Comparison of ENCODE assay signal across 28 cellular contexts in genomic region chr10:76675561-76675950, GRCh38.
DNase-seq lines count a peak whose midpoint lies in the region; TF ChIP-seq lines count a peak whose summit lies in the region.
"Had no signal": no experiment of that assay in that cellular context is flagged by ENCODE, and none has a peak within 500 bp of the region (broad histone marks: within the 10 kb centered on the region; RNA-seq: fewer than 3 reads in every experiment).

No MANE protein-coding gene starts in this region.

- H3K9me3 ChIP-seq in GM23248 (ENCODE audit: low read depth): no peaks in the 10 kb centered on the region
- no peaks in the 10 kb centered on the region for H3K9me3 ChIP-seq in esophagus (ENCODE audit: control insufficient read depth in 2 of 2, insufficient read depth in 1 of 2, low read depth in 1 of 2, low read length in 1 of 2)
- H3K9me3 ChIP-seq in muscle layer of duodenum (ENCODE audit: control insufficient read depth in 1 of 2, low read length in 2 of 2): no peaks in the 10 kb centered on the region
- H3K9me3 ChIP-seq in tibial artery: no peaks in the 10 kb centered on the region
- H3K9me3 ChIP-seq: BLaER1 treated with 17β-estradiol and CSF1 and Interleukin-3, amounts not matched to agents 10 nM and 100 nM; colonic mucosa; SK-N-SH had no signal

- 28 to 37% methylated on average over 3 of the region's 3 CpGs for WGBS in GM23248 (ENCODE audit: low coverage in 1 of 2, low lambda C conversion rate in 2 of 2, missing lambda C conversion rate in 2 of 2), 2 experiments
- 44 to 51% methylated on average over 3 of the region's 3 CpGs for WGBS in esophagus, 2 donors

- TF ChIP-seq CTCF in tibial artery (IDR thresholded peaks at IDR 0.05) (no peak), progenitor cell of endocrine pancreas (IDR thresholded peaks at IDR 0.05; ENCODE audit: unreplicated experiment) (no peak)

- H3K9me2 ChIP-seq in GM23248 (ENCODE audit: insufficient read depth): no peaks in the 10 kb centered on the region
- H3K9me2 ChIP-seq: SK-N-SH had no signal

- no peak overlapping the region for H3K4me2 ChIP-seq in GM23248 (ENCODE audit: unreplicated experiment)
- H3K4me2 ChIP-seq: BLaER1 treated with 17β-estradiol and CSF1 and Interleukin-3, amounts not matched to agents 10 nM and 100 nM; SK-N-SH; smooth muscle cell had no signal

- H3K27ac Mint-ChIP-seq in progenitor cell of endocrine pancreas: no peak overlapping the region
- H3K27ac Mint-ChIP-seq: IgD-negative memory B cell; stimulated activated effector memory CD8-positive, alpha-beta T cell treated with anti-CD3 and anti-CD28 coated beads, Interleukin-12 subunit alpha, Interleukin-12 subunit beta, amount 100 ng/mL, for 72 hours; T-helper 17 cell had no signal

- H3K4me3 ChIP-seq in GM23248 (no peak overlapping the region), esophagus (ENCODE audit: low read depth in 1 of 2, low read length in 2 of 2) (no peak overlapping the region), muscle layer of duodenum (ENCODE audit: low read depth in 1 of 2, low read length in 2 of 2) (no peak overlapping the region), tibial artery (no peak overlapping the region)
- H3K4me3 ChIP-seq: BLaER1 treated with 17β-estradiol and CSF1 and Interleukin-3, amounts not matched to agents 10 nM and 100 nM; colonic mucosa; smooth muscle cell had no signal

- H3K27ac ChIP-seq in GM23248: peak overlapping the region; percentile 26; the same call in 1 of the 2 replicates
- peak overlapping the region; percentile 71 to 74 for H3K27ac ChIP-seq in esophagus (ENCODE audit: low read depth in 2 of 2, low read length in 1 of 2)
- peak overlapping the region; percentile 8 for H3K27ac ChIP-seq in muscle layer of duodenum (ENCODE audit: low read length)
- peak overlapping the region; percentile 80 to 81 for H3K27ac ChIP-seq in tibial artery
- H3K27ac ChIP-seq: BLaER1 treated with 17β-estradiol and CSF1 and Interleukin-3, amounts not matched to agents 10 nM and 100 nM; colonic mucosa had no signal

- no peak overlapping the region for H3K9ac ChIP-seq in GM23248
- H3K9ac ChIP-seq: BLaER1 treated with 17β-estradiol and CSF1 and Interleukin-3, amounts not matched to agents 10 nM and 100 nM; SK-N-SH had no signal

- peaks cover 15% of the 10 kb centered on the region; the same call in 1 of the 2 replicates for H3K27me3 ChIP-seq in GM23248 (replicated peaks; ENCODE audit: insufficient read depth)
- no peaks in the 10 kb centered on the region for H3K27me3 ChIP-seq in esophagus (ENCODE audit: control insufficient read depth in 1 of 2, insufficient read depth in 2 of 2, low read length in 2 of 2)
- no peaks in the 10 kb centered on the region for H3K27me3 ChIP-seq in muscle layer of duodenum (ENCODE audit: low read depth, low read length)
- no peaks in the 10 kb centered on the region for H3K27me3 ChIP-seq in tibial artery
- H3K27me3 ChIP-seq: BLaER1 treated with 17β-estradiol and CSF1 and Interleukin-3, amounts not matched to agents 10 nM and 100 nM; colonic mucosa had no signal

- no peaks in the 10 kb centered on the region for H3K4me1 Mint-ChIP-seq in progenitor cell of endocrine pancreas (ENCODE audit: low read depth)
- H3K4me1 Mint-ChIP-seq: IgD-negative memory B cell; stimulated activated effector memory CD8-positive, alpha-beta T cell treated with anti-CD3 and anti-CD28 coated beads, Interleukin-12 subunit alpha, Interleukin-12 subunit beta, amount 100 ng/mL, for 72 hours; T-helper 17 cell had no signal

- intact Hi-C loops in tibial artery (cut with DNase I; ENCODE audit: low total_unique reads): no loop called here

- in situ Hi-C loops in GM23248 (cut with MboI): no loop called here

- no peaks in the 10 kb centered on the region for H4K20me1 ChIP-seq in GM23248 (ENCODE audit: insufficient read depth)
- H4K20me1 ChIP-seq: BLaER1 treated with 17β-estradiol and CSF1 and Interleukin-3, amounts not matched to agents 10 nM and 100 nM had no signal

- DNase-seq in GM23248 (peak; percentile 12), tibial artery (peak in 1 of 2 donors; percentile 23), NCI-H82 treated with DMSO at 0.1 percent for 48 hours (lab: John Stamatoyannopoulos, UW; ENCODE audit: unreplicated experiment) (no peak), ureter (ENCODE audit: low spot score) (no peak), progenitor cell of endocrine pancreas (ENCODE audit: low spot score, unreplicated experiment) (no peak), T1000 (lab: John Stamatoyannopoulos, UW) (no peak)
- DNase-seq: activated CD4-positive, alpha-beta T cell treated with anti-CD3 and anti-CD28 coated beads for 4 hours; activated CD8-positive, alpha-beta memory T cell treated with anti-CD3 and anti-CD28 coated beads for 24 hours; activated gamma-delta T cell; activated T-cell treated with anti-CD3 and anti-CD28 coated beads, Interleukin-2, amount 50 U/mL, for 1 hour; COR-L47; DMS79 treated with DMSO at 0.1 percent for 48 hours; glutamatergic neuron; H9; NCI-H2081 treated with DMSO at 0.1 percent for 48 hours; NCI-H345; NCI-H748 treated with DMSO at 0.1 percent for 48 hours; SK-N-SH; stimulated activated CD4-positive, alpha-beta T cell treated with anti-CD3 and anti-CD28 coated beads, Interleukin-2, amount 100 ng/mL, for 48 hours; T-helper 17 cell had no signal

- H2AFZ ChIP-seq in GM23248: no peak overlapping the region

- H3F3A ChIP-seq in GM23248 (ENCODE audit: insufficient read depth): no peaks in the 10 kb centered on the region

- peaks cover 13% of the 10 kb centered on the region for H3K27me3 Mint-ChIP-seq in progenitor cell of endocrine pancreas
- H3K27me3 Mint-ChIP-seq: IgD-negative memory B cell, T-helper 17 cell had no signal

- no peaks in the 10 kb centered on the region for H3K79me2 ChIP-seq in GM23248 (ENCODE audit: insufficient read depth)

- H3K36me3 ChIP-seq in GM23248 (ENCODE audit: low read depth): no peaks in the 10 kb centered on the region
- H3K36me3 ChIP-seq in esophagus (ENCODE audit: control insufficient read depth in 2 of 2, insufficient read depth in 2 of 2, low read length in 1 of 2): no peaks in the 10 kb centered on the region
- H3K36me3 ChIP-seq in muscle layer of duodenum (ENCODE audit: control insufficient read depth in 1 of 2, insufficient read depth in 2 of 2, low read length in 2 of 2): no peaks in the 10 kb centered on the region
- no peaks in the 10 kb centered on the region for H3K36me3 ChIP-seq in tibial artery
- H3K36me3 ChIP-seq: BLaER1 treated with 17β-estradiol and CSF1 and Interleukin-3, amounts not matched to agents 10 nM and 100 nM; colonic mucosa had no signal

- H3K9me3 Mint-ChIP-seq in progenitor cell of endocrine pancreas (ENCODE audit: low read depth): no peaks in the 10 kb centered on the region
- H3K9me3 Mint-ChIP-seq: brain, H9 had no signal

- no peak overlapping the region for H3K4me3 Mint-ChIP-seq in progenitor cell of endocrine pancreas (ENCODE audit: low read depth)
- H3K4me3 Mint-ChIP-seq: brain; H9; IgD-negative memory B cell; stimulated activated effector memory CD8-positive, alpha-beta T cell treated with anti-CD3 and anti-CD28 coated beads, Interleukin-12 subunit alpha, Interleukin-12 subunit beta, amount 100 ng/mL, for 72 hours; T-helper 17 cell had no signal

- H3K4me1 ChIP-seq in GM23248 (ENCODE audit: insufficient read depth) (0 out of 2 replicates have a peak, but pooled peaks cover 8% of the 10 kb centered on the region), esophagus (ENCODE audit: control insufficient read depth in 2 of 2, insufficient read depth in 2 of 2, low read length in 1 of 2) (peaks cover 0 to 4% of the 10 kb centered on the region in 2 donors), muscle layer of duodenum (ENCODE audit: control insufficient read depth in 1 of 2, insufficient read depth in 2 of 2, low read length in 2 of 2) (no peaks in the 10 kb centered on the region), tibial artery (peaks cover 6 to 66% (median 31%) of the 10 kb centered on the region in 4 donors)
- H3K4me1 ChIP-seq: BLaER1 treated with 17β-estradiol and CSF1 and Interleukin-3, amounts not matched to agents 10 nM and 100 nM; colonic mucosa had no signal

- no peaks in the 10 kb centered on the region for H3K36me3 Mint-ChIP-seq in progenitor cell of endocrine pancreas (ENCODE audit: insufficient read depth)
- H3K36me3 Mint-ChIP-seq: brain; IgD-negative memory B cell; stimulated activated effector memory CD8-positive, alpha-beta T cell treated with anti-CD3 and anti-CD28 coated beads, Interleukin-12 subunit alpha, Interleukin-12 subunit beta, amount 100 ng/mL, for 72 hours had no signal

Comparison
In these comparisons a context has a peak if more than half of its experiments do, and no peak if none do; other contexts are left out.
1. H3K27ac ChIP-seq: peak in every context shown above with its lines; median percentile 80 in tibial artery; 72 in esophagus; 26 in GM23248; 8 in muscle layer of duodenum.